Comparison of ENCODE assay signal across 8 cellular contexts in the genomic region with DNA sequence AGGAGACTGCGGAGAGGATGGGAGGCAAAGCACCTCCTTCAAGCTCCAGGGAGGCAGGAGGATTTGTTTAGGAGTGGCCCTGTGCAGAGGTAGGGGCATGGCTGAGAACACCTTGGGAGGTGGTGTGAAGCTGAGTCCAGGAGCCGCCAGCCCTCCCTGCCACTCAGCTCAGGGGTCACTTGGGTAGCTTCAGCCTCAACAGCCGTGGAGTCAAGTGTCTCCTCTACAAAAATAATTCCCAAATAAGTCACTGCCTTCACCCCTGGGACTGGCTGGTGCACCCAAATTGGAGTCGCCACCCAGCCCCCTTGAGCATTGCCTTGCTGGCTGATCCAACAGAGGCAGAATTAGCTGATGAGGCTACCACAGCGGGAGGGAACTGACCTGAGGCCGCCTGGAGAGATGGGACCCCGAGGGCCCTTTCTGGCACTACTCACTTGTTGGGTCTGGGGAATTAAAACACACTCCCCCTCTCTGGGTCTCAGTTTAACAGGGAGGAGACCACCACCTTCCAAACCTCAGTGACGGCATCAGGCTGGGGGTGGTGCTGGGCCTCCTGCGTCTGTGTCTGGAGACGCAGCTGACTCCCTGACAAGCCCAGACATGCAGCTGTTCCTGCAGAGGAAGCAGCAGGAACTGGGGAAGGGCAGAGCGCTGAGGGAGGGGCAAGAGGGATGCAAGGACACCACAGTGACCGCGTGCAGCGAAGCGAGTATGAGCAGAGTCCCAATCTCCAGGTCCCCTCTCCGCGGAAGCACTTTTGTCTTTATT.
DNase-seq lines count a peak whose midpoint lies in the region; ATAC-seq and TF ChIP-seq lines count a peak whose summit lies in the region.

No MANE protein-coding gene starts in this region.

- H3K27ac ChIP-seq in testis, result peak overlapping the region; percentile 7 to 74

- peaks cover 37% of the 10 kb centered on the region for H3K4me1 ChIP-seq in testis

- H3K27me3 Mint-ChIP-seq in Calu3 (ENCODE audit: unreplicated experiment), result no peaks in the 10 kb centered on the region

- no peaks in the 10 kb centered on the region for H3K36me3 ChIP-seq in testis (ENCODE audit: low read depth, missing control alignments)

- H3K4me3 Mint-ChIP-seq in Calu3 (ENCODE audit: low read depth, unreplicated experiment), result no peak overlapping the region

- no peak for TF ChIP-seq CTCF in astrocyte of the spinal cord (IDR thresholded peaks at IDR 0.05; ENCODE audit: low read depth, low read length)
- no peak for TF ChIP-seq CTCF in testis (IDR thresholded peaks at IDR 0.05)
- no peak for TF ChIP-seq CTCF in Calu3 (IDR thresholded peaks at IDR 0.05; ENCODE audit: unreplicated experiment)

- H3K36me3 Mint-ChIP-seq in Calu3 (ENCODE audit: insufficient read depth, unreplicated experiment), result peaks cover 19% of the 10 kb centered on the region

- CTCF ChIA-PET in Calu3 (lab: Charles Lee), result interaction anchor here (0.7 to 4.3 kb wide), 3 partner anchors 101 to 191 kb away, joined by 3 to 57 read pairs (median 4); no protein-coding TSS in a partner anchor

- intact Hi-C loops in testis (cut with DNase I; ENCODE audit: low total_unique reads), result loop anchor here (5.0 kb wide), 1 partner anchor 87 kb away; a partner anchor contains a TSS
- intact Hi-C loops in Calu3 (cut with micrococcal nuclease; ENCODE audit: unreplicated experiment), result loop anchor here (10.0 kb wide), 1 partner anchor 409 kb away; a partner anchor contains a TSS

- TF ChIP-seq POLR2A in testis (IDR thresholded peaks at IDR 0.05), result no peak

- H3K27ac Mint-ChIP-seq in Calu3 (ENCODE audit: unreplicated experiment), result no peak overlapping the region

- no peak for ATAC-seq in HG03196 (IDR thresholded peaks at IDR 0.05; ENCODE audit: unreplicated experiment)

- H3K9me3 ChIP-seq in testis, result no peaks in the 10 kb centered on the region

- H3K4me1 Mint-ChIP-seq in Calu3 (ENCODE audit: low read depth, unreplicated experiment), result peaks cover 27% of the 10 kb centered on the region

- DNase-seq in DMS153 (lab: John Stamatoyannopoulos, UW), result peak; percentile 77
- peak; percentile 85 for DNase-seq in NCI-H146 treated with DMSO at 0.1 percent for 48 hours (lab: John Stamatoyannopoulos, UW; ENCODE audit: unreplicated experiment)
- peak; percentile 78 for DNase-seq in astrocyte of the spinal cord (ENCODE audit: low read depth, low spot score)
- DNase-seq in iPS-NIHi7 (ENCODE audit: extremely low spot score), result peak; percentile 77
- DNase-seq in testis, result peak; percentile 53
- DNase-seq in Calu3, result no peak
- DNase-seq in kidney glomerular epithelial cell (lab: John Stamatoyannopoulos, UW), result no peak

- H3K9me3 Mint-ChIP-seq in Calu3 (ENCODE audit: low read depth, unreplicated experiment), result no peaks in the 10 kb centered on the region

- BruUV-seq in Calu3 (replicated peaks; lab: Mats Ljungman, UMichigan), result no TSS peak

- in situ Hi-C loops in astrocyte of the spinal cord (cut with HindIII; ENCODE audit: low sequenced_read_pairs), result no loop called here

- H3K4me3 ChIP-seq in astrocyte of the spinal cord (ENCODE audit: low read depth, low read length), result no peak overlapping the region
- no peak overlapping the region for H3K4me3 ChIP-seq in testis

- WGBS in testis, 2 donors, result 59 to 69% methylated on average over 16 to 17 of the region's 17 CpGs

- no peaks in the 10 kb centered on the region for H3K27me3 ChIP-seq in testis

Comparison
In these comparisons a context has a peak if more than half of its experiments do, and no peak if none do; other contexts are left out.
1. DNase-seq: peak in DMS153 (single experiment), NCI-H146 treated with DMSO at 0.1 percent for 48 hours (single experiment), astrocyte of the spinal cord (single experiment), iPS-NIHi7 (single experiment) and testis (single experiment); none in Calu3 (single experiment) and kidney glomerular epithelial cell (single experiment).